13 cellular contexts compared by ENCODE assay signal in genomic region chr14:100824156-100824555, GRCh38. TPM values are rescaled to one million over a fixed set of nuclear protein-coding genes. Genes with fewer than 3 reads are reported as not detected.
DNase-seq lines count a peak whose midpoint lies in the region; ATAC-seq and TF ChIP-seq lines count a peak whose summit lies in the region.
"Had no signal": no experiment of that assay in that cellular context is flagged by ENCODE, and none has a peak within 500 bp of the region (broad histone marks: within the 10 kb centered on the region; RNA-seq: fewer than 3 reads in every experiment).

No MANE protein-coding gene starts in this region.

- peaks cover 27 to 35% of the 10 kb centered on the region in 2 experiments for H3K9me3 Mint-ChIP-seq in H9

- in situ Hi-C loops in gastrocnemius medialis (cut with MboI; ENCODE audit: low sequenced_read_pairs in 4 of 4) = no loop called here

- no peak overlapping the region for H2BK120ac ChIP-seq in H9 (ENCODE audit: low read depth, low read length, poor library complexity, severe bottlenecking)

- H3K27ac Mint-ChIP-seq in H9 = no peak overlapping the region
- H3K27ac Mint-ChIP-seq: HFFc6 had no signal

- no peak overlapping the region for H3K4me3 ChIP-seq in gastrocnemius medialis

- H2BK12ac ChIP-seq in H9 (ENCODE audit: insufficient read length, low read depth, low read length) = no peak overlapping the region

- H3T11ph ChIP-seq in H9 (ENCODE audit: low read length) = no peak overlapping the region

- no peaks in the 10 kb centered on the region for H4K20me1 ChIP-seq in H9 (ENCODE audit: control insufficient read depth, insufficient read depth, insufficient read length)

- no peak overlapping the region for H2AK5ac ChIP-seq in H9 (ENCODE audit: insufficient read length, low read length)

- H3K9ac ChIP-seq in H9 (ENCODE audit: extremely low read depth, insufficient read length, low read length) = no peak overlapping the region

- H3K23ac ChIP-seq in H9 (ENCODE audit: insufficient read length, low read depth, low read length) = no peak overlapping the region

- no CpG with 5 or more reads among the region's 30 CpGs for WGBS in H9 (ENCODE audit: extremely low coverage, insufficient read length, low lambda C conversion rate)

- no peaks in the 10 kb centered on the region for H3K27me3 ChIP-seq in H9 (ENCODE audit: insufficient read depth, low read length)
- H3K27me3 ChIP-seq in gastrocnemius medialis = peaks cover 23 to 42% (median 41%) of the 10 kb centered on the region in 3 donors
- peaks cover 63% of the 10 kb centered on the region for H3K27me3 ChIP-seq in foreskin keratinocyte

- no peaks in the 10 kb centered on the region for H3K23me2 ChIP-seq in H9 (ENCODE audit: insufficient read length, low read depth, low read length, poor library complexity, severe bottlenecking)

- no peak overlapping the region for H4K91ac ChIP-seq in H9 (ENCODE audit: insufficient read length, low read depth, low read length)

- intact Hi-C loops in gastrocnemius medialis (cut with DNase I; ENCODE audit: low total_unique reads) = loop anchor here (10.0 kb wide), 1 partner anchor 159 kb away; no protein-coding TSS in a partner anchor

- H3K14ac ChIP-seq in H9 (ENCODE audit: insufficient read depth, low read length) = no peak overlapping the region

- no peaks in the 10 kb centered on the region for H3K79me2 ChIP-seq in H9 (ENCODE audit: insufficient read depth, low read length)

- H3K56ac ChIP-seq in H9 (ENCODE audit: insufficient read length, low read depth, low read length) = no peak overlapping the region

- no peak overlapping the region for H3K4me3 Mint-ChIP-seq in H9
- H3K4me3 Mint-ChIP-seq: HFFc6 had no signal

- no peak overlapping the region for H3K4ac ChIP-seq in H9 (ENCODE audit: low read depth, low read length)

- no peak overlapping the region for H3K27ac ChIP-seq in H9 (ENCODE audit: insufficient read length, low read depth, low read length)
- H3K27ac ChIP-seq in gastrocnemius medialis = no peak overlapping the region
- H3K27ac ChIP-seq in foreskin keratinocyte = no peak overlapping the region

- H4K8ac ChIP-seq in H9 (replicated peaks; ENCODE audit: insufficient read length, low read depth, low read length) = no peak overlapping the region

- no peaks in the 10 kb centered on the region for H3K4me1 ChIP-seq in H9 (ENCODE audit: insufficient read depth, low read length)
- H3K4me1 ChIP-seq in gastrocnemius medialis = no peaks in the 10 kb centered on the region
- no peaks in the 10 kb centered on the region for H3K4me1 ChIP-seq in foreskin keratinocyte

- no peak overlapping the region for H2AFZ ChIP-seq in H9 (ENCODE audit: low read length)

- H3K79me1 ChIP-seq in H9 (ENCODE audit: insufficient read depth, low read depth, low read length, poor library complexity, severe bottlenecking) = no peaks in the 10 kb centered on the region

- no peak overlapping the region for H2BK20ac ChIP-seq in H9 (ENCODE audit: low read depth, low read length, poor library complexity, severe bottlenecking)

- TF ChIP-seq CTCF in H9 (conservative IDR thresholded peaks at IDR 0.05) (no peak), gastrocnemius medialis (IDR thresholded peaks at IDR 0.05 in 4 of 5, conservative IDR thresholded peaks at IDR 0.05 in 1 of 5) (no peak), foreskin keratinocyte (conservative IDR thresholded peaks at IDR 0.05) (no peak)

- H3K36me3 ChIP-seq in gastrocnemius medialis = no peaks in the 10 kb centered on the region

- no peak overlapping the region for H2BK5ac ChIP-seq in H9 (ENCODE audit: insufficient read length, low read length)

- H2BK15ac ChIP-seq in H9 (ENCODE audit: low read depth, low read length) = no peak overlapping the region

- no peak overlapping the region for H3K18ac ChIP-seq in H9 (ENCODE audit: insufficient read length, low read depth, low read length)

- peak; percentile 41 to 59 for ATAC-seq in gastrocnemius medialis
- ATAC-seq in GM19467 (IDR thresholded peaks at IDR 0.05; ENCODE audit: unreplicated experiment) = no peak
- ATAC-seq in foreskin keratinocyte = no peak

- peaks cover 18% of the 10 kb centered on the region for H3K27me3 Mint-ChIP-seq in H9 (ENCODE audit: low read depth)

- DNase-seq in H9 (peak; percentile 77), dermis blood vessel endothelial cell (peak; percentile 76), iPS-NIHi7 (ENCODE audit: extremely low spot score) (peak; percentile 80), gastrocnemius medialis (peak in 1 of 2 donors; percentile 37), foreskin keratinocyte (no peak), NK-92 (lab: John Stamatoyannopoulos, UW; ENCODE audit: unreplicated experiment) (no peak)
- no peak for DNase-seq in stimulated activated naive CD4-positive, alpha-beta T cell (lab: John Stamatoyannopoulos, UW)
- DNase-seq: activated CD4-positive, CD25-positive, alpha-beta regulatory T cell treated with anti-CD3 and anti-CD28 coated beads, Interleukin-2, amount 50 U/mL, for 72 hours; activated naive CD4-positive, alpha-beta T cell treated with Interleukin-2 at 50 U/mL for 16 hours; DND-41; HFFc6; NCI-H1105 treated with DMSO at 0.1 percent for 48 hours had no signal

- H3K4me1 Mint-ChIP-seq in H9 = peaks cover 1 to 14% of the 10 kb centered on the region in 2 experiments

- peaks cover 9 to 35% (median 20%) of the 10 kb centered on the region in 3 experiments for H3K36me3 Mint-ChIP-seq in H9 (ENCODE audit: insufficient read depth in 1 of 3, low read depth in 3 of 3)

- no peak for TF ChIP-seq POLR2A in gastrocnemius medialis (IDR thresholded peaks at IDR 0.05)

- no peak overlapping the region for H4K5ac ChIP-seq in H9 (ENCODE audit: insufficient read length, low read depth, low read length)

- no peaks in the 10 kb centered on the region for H3K9me3 ChIP-seq in H9 (ENCODE audit: control insufficient read depth, low read depth, low read length)
- no peaks in the 10 kb centered on the region for H3K9me3 ChIP-seq in gastrocnemius medialis

- H3K4me2 ChIP-seq in H9 (ENCODE audit: insufficient read depth, insufficient read length, low read length) = no peak overlapping the region

RNA-seq across cellular contexts. Expression of gene MEG3, which starts 1.8 kb away (rescaled TPM):
- total RNA-seq in H9 (2021) = 0.52 TPM in 1 of 2 replicates, not detected in the other
- total RNA-seq in dermis blood vessel endothelial cell = 0.65 and 2.2 TPM in 2 replicates
- total RNA-seq in gastrocnemius medialis = 10 to 100 TPM in 1 of 4 donors, 1 to 10 TPM in 3; 2.7 to 30.7 (median 5.2) TPM
- 5.3 and 7.8 TPM in 2 replicates for total RNA-seq in foreskin keratinocyte
- polyA plus RNA-seq in foreskin keratinocyte = 7.7 and 10.4 TPM in 2 replicates

Comparison
In these comparisons a context has a peak if more than half of its experiments do, and no peak if none do; other contexts are left out.
1. DNase-seq: peak in H9 (single experiment), dermis blood vessel endothelial cell (single experiment) and iPS-NIHi7 (single experiment); none in stimulated activated naive CD4-positive, alpha-beta T cell (0 of 6), foreskin keratinocyte (0 of 2) and NK-92 (single experiment).
2. ATAC-seq: peak in gastrocnemius medialis (2 of 2); none in GM19467 (single experiment) and foreskin keratinocyte (single experiment).